14 cellular contexts compared by ENCODE assay signal in genomic region chr7:73635428-73636200, GRCh38. TPM values are rescaled to one million over a fixed set of nuclear protein-coding genes. Genes with fewer than 3 reads are reported as not detected.
DNase-seq lines count a peak whose midpoint lies in the region; ATAC-seq, FAIRE-seq and TF ChIP-seq lines count a peak whose summit lies in the region.
"Had no signal": no experiment of that assay in that cellular context is flagged by ENCODE, and none has a peak within 500 bp of the region (broad histone marks: within the 10 kb centered on the region; RNA-seq: fewer than 3 reads in every experiment).

No MANE protein-coding gene starts in this region.

- H3K27me3 ChIP-seq in OCI-LY3 (ENCODE audit: low read depth, low read length) (peaks cover 12% of the 10 kb centered on the region), astrocyte (ENCODE audit: insufficient read depth, low read length) (no peaks in the 10 kb centered on the region), skeletal muscle satellite cell (ENCODE audit: control insufficient read depth, insufficient read depth, low read length) (peaks cover 5% of the 10 kb centered on the region), mesendoderm (ENCODE audit: insufficient read depth, low read length, poor library complexity) (no peaks in the 10 kb centered on the region)

- H3K4me3 Mint-ChIP-seq in stimulated activated naive CD8-positive, alpha-beta T cell treated with anti-CD3 and anti-CD28 coated beads, Interleukin-15, Interleukin-2, amounts not matched to agents 100 ng/mL and 50 ng/mL, for 24 hours: no peak overlapping the region
- H3K4me3 Mint-ChIP-seq in astrocyte (ENCODE audit: unreplicated experiment): no peak overlapping the region
- H3K4me3 Mint-ChIP-seq: T-helper 1 cell treated with Interleukin-12 subunit alpha and Interleukin-12 subunit beta and Interleukin-4 antibody, amounts not matched to agents 30 μg/mL and 1 μg/mL, for 36 hours had no signal

- no peaks in the 10 kb centered on the region for H3K79me2 ChIP-seq in OCI-LY3 (ENCODE audit: low read length)
- no peaks in the 10 kb centered on the region for H3K79me2 ChIP-seq in astrocyte (ENCODE audit: insufficient read depth, low read length)
- H3K79me2 ChIP-seq in mesendoderm (ENCODE audit: control insufficient read depth, insufficient read depth, low read length): no peaks in the 10 kb centered on the region

- no peak overlapping the region for H3K4ac ChIP-seq in mesendoderm (ENCODE audit: low read depth, low read length)

- no peak overlapping the region for H4K5ac ChIP-seq in mesendoderm (ENCODE audit: low read length)

- H4K20me1 ChIP-seq in OCI-LY3 (ENCODE audit: insufficient read depth, low read length) (no peaks in the 10 kb centered on the region), astrocyte (ENCODE audit: insufficient read depth, low read length) (no peaks in the 10 kb centered on the region)

- TF ChIP-seq CTCF in OCI-LY3 (IDR thresholded peaks at IDR 0.05; ENCODE audit: low read depth, low read length) (no peak), astrocyte (IDR thresholded peaks at IDR 0.05; ENCODE audit: insufficient read depth, low read depth, low read length) (no peak)

- no peaks in the 10 kb centered on the region for H3K79me1 ChIP-seq in mesendoderm (ENCODE audit: low read length)

- no peaks in the 10 kb centered on the region for H3K36me3 Mint-ChIP-seq in stimulated activated naive CD8-positive, alpha-beta T cell treated with anti-CD3 and anti-CD28 coated beads, Interleukin-15, Interleukin-2, amounts not matched to agents 100 ng/mL and 50 ng/mL, for 24 hours (ENCODE audit: low read depth)
- no peaks in the 10 kb centered on the region for H3K36me3 Mint-ChIP-seq in astrocyte (ENCODE audit: low read depth, unreplicated experiment)

- H2BK120ac ChIP-seq in mesendoderm (ENCODE audit: low read depth, low read length): no peak overlapping the region

- 100% methylated on average over 1 of the region's 8 CpGs for WGBS in mesendoderm (ENCODE audit: extremely low coverage, insufficient coverage, low lambda C conversion rate)

- no peak overlapping the region for H3K18ac ChIP-seq in mesendoderm (ENCODE audit: low read length)

- H3K9me3 ChIP-seq in OCI-LY3 (ENCODE audit: insufficient read depth, low read length) (no peaks in the 10 kb centered on the region), astrocyte (ENCODE audit: insufficient read depth, low read depth, low read length) (no peaks in the 10 kb centered on the region), skeletal muscle satellite cell (replicated peaks; ENCODE audit: low read length) (no peaks in the 10 kb centered on the region)
- H3K9me3 ChIP-seq: HAP-1 had no signal

- H3K4me3 ChIP-seq in OCI-LY3 (ENCODE audit: low read length) (peak overlapping the region; percentile 22), astrocyte (ENCODE audit: insufficient read depth, low read depth, low read length) (no peak overlapping the region), skeletal muscle satellite cell (ENCODE audit: low read length) (no peak overlapping the region), mesendoderm (ENCODE audit: low read length) (no peak overlapping the region)
- H3K4me3 ChIP-seq: HAP-1 had no signal

- H3K9me3 Mint-ChIP-seq in stimulated activated naive CD8-positive, alpha-beta T cell treated with anti-CD3 and anti-CD28 coated beads, Interleukin-15, Interleukin-2, amounts not matched to agents 100 ng/mL and 50 ng/mL, for 24 hours: no peaks in the 10 kb centered on the region
- H3K9me3 Mint-ChIP-seq in astrocyte (ENCODE audit: unreplicated experiment): no peaks in the 10 kb centered on the region
- H3K9me3 Mint-ChIP-seq: T-helper 1 cell treated with Interleukin-12 subunit alpha and Interleukin-12 subunit beta and Interleukin-4 antibody, amounts not matched to agents 30 μg/mL and 1 μg/mL, for 36 hours had no signal

- no peak overlapping the region for H2BK5ac ChIP-seq in mesendoderm (ENCODE audit: low read length)

- FAIRE-seq in astrocyte (lab: Jason Lieb, UNC): no peak

- H3K9ac ChIP-seq in OCI-LY3 (ENCODE audit: low read length): no peak overlapping the region; the same call in 1 of the 2 replicates
- no peak overlapping the region for H3K9ac ChIP-seq in astrocyte (ENCODE audit: low read length)
- no peak overlapping the region for H3K9ac ChIP-seq in skeletal muscle satellite cell (ENCODE audit: low read depth, low read length)
- no peak overlapping the region for H3K9ac ChIP-seq in mesendoderm (ENCODE audit: low read length)

- peaks cover 15% of the 10 kb centered on the region for H3K4me1 ChIP-seq in OCI-LY3 (ENCODE audit: low read length)
- peaks cover 9% of the 10 kb centered on the region for H3K4me1 ChIP-seq in astrocyte (ENCODE audit: insufficient read depth, low read length)
- peaks cover 17% of the 10 kb centered on the region for H3K4me1 ChIP-seq in skeletal muscle satellite cell (ENCODE audit: control insufficient read depth, insufficient read depth, low read length)
- H3K4me1 ChIP-seq in mesendoderm (ENCODE audit: control insufficient read depth, low read depth, low read length): no peaks in the 10 kb centered on the region
- H3K4me1 ChIP-seq: HAP-1 had no signal

- no peak overlapping the region for H2BK15ac ChIP-seq in mesendoderm (replicated peaks; ENCODE audit: low read depth)

- no peak overlapping the region for H2AK5ac ChIP-seq in mesendoderm (ENCODE audit: low read length)

- H3K4me1 Mint-ChIP-seq in stimulated activated naive CD8-positive, alpha-beta T cell treated with anti-CD3 and anti-CD28 coated beads, Interleukin-15, Interleukin-2, amounts not matched to agents 100 ng/mL and 50 ng/mL, for 24 hours (ENCODE audit: low read depth): peaks cover 4% of the 10 kb centered on the region
- peaks cover 7% of the 10 kb centered on the region for H3K4me1 Mint-ChIP-seq in astrocyte (ENCODE audit: low read depth, unreplicated experiment)

- H3K27ac Mint-ChIP-seq in stimulated activated naive CD8-positive, alpha-beta T cell treated with anti-CD3 and anti-CD28 coated beads, Interleukin-15, Interleukin-2, amounts not matched to agents 100 ng/mL and 50 ng/mL, for 24 hours: peak overlapping the region; percentile 0
- no peak overlapping the region for H3K27ac Mint-ChIP-seq in astrocyte (ENCODE audit: unreplicated experiment)
- H3K27ac Mint-ChIP-seq: T-helper 1 cell treated with Interleukin-12 subunit alpha and Interleukin-12 subunit beta and Interleukin-4 antibody, amounts not matched to agents 30 μg/mL and 1 μg/mL, for 36 hours had no signal

- H3K23ac ChIP-seq in mesendoderm (ENCODE audit: low read length): no peak overlapping the region

- H3K36me3 ChIP-seq in OCI-LY3 (replicated peaks; ENCODE audit: low read depth, low read length) (no peaks in the 10 kb centered on the region), astrocyte (ENCODE audit: insufficient read depth, low read length) (no peaks in the 10 kb centered on the region), skeletal muscle satellite cell (ENCODE audit: insufficient read depth, low read length) (no peaks in the 10 kb centered on the region), mesendoderm (ENCODE audit: control insufficient read depth, insufficient read depth, low read length) (no peaks in the 10 kb centered on the region)
- H3K36me3 ChIP-seq: HAP-1 had no signal

- H4K8ac ChIP-seq in mesendoderm (ENCODE audit: low read depth, low read length): no peak overlapping the region

- no peak overlapping the region for H3K27ac ChIP-seq in OCI-LY3 (ENCODE audit: low read length)
- no peak overlapping the region for H3K27ac ChIP-seq in astrocyte (ENCODE audit: low read depth, low read length)
- no peak overlapping the region for H3K27ac ChIP-seq in mesendoderm (ENCODE audit: low read depth, low read length)

- H3K4me2 ChIP-seq in OCI-LY3 (ENCODE audit: low read length): peak overlapping the region; percentile 77
- peak overlapping the region; percentile 52 for H3K4me2 ChIP-seq in astrocyte (ENCODE audit: low read length)
- peak overlapping the region; percentile 16 for H3K4me2 ChIP-seq in skeletal muscle satellite cell (ENCODE audit: low read length)
- H3K4me2 ChIP-seq in mesendoderm (ENCODE audit: low read length): no peak overlapping the region

- no peak overlapping the region for H3K56ac ChIP-seq in mesendoderm (ENCODE audit: low read length)

- no peak for DNase-seq in stimulated activated naive CD8-positive, alpha-beta T cell treated with anti-CD3 and anti-CD28 coated beads, Interleukin-15, Interleukin-2, amounts not matched to agents 100 U/mL and 50 U/mL, for 24 hours
- DNase-seq in astrocyte (ENCODE audit: low read depth) (no peak), mesendoderm (no peak), midbrain (lab: John Stamatoyannopoulos, UW) (no peak)
- DNase-seq: COR-L47, NCI-H1105, NCI-H2107, Right ventricle myocardium superior had no signal

- ATAC-seq in stimulated activated naive CD8-positive, alpha-beta T cell treated with anti-CD3 and anti-CD28 coated beads, Interleukin-15, Interleukin-2, amounts not matched to agents 100 U/mL and 50 U/mL, for 24 hours: no peak
- ATAC-seq in activated CD4-positive, CD25-positive, alpha-beta regulatory T cell treated with anti-CD3 and anti-CD28 coated beads, Interleukin-2, amount 50 U/mL, for 24 hours: no peak

- H2AFZ ChIP-seq in OCI-LY3 (ENCODE audit: low read depth, low read length): no peak overlapping the region
- no peak overlapping the region for H2AFZ ChIP-seq in astrocyte (ENCODE audit: low read depth, low read length)

- H3K27me3 Mint-ChIP-seq in stimulated activated naive CD8-positive, alpha-beta T cell treated with anti-CD3 and anti-CD28 coated beads, Interleukin-15, Interleukin-2, amounts not matched to agents 100 ng/mL and 50 ng/mL, for 24 hours: peaks cover 35% of the 10 kb centered on the region
- peaks cover 5% of the 10 kb centered on the region for H3K27me3 Mint-ChIP-seq in astrocyte (ENCODE audit: low read depth, unreplicated experiment)

RNA-seq across cellular contexts. Expression of gene MLXIPL, which starts 11.3 kb away (rescaled TPM):
- 0.41 TPM in 1 of 2 replicates, not detected in the other for total RNA-seq in astrocyte
- 0.51 TPM in 1 of 2 replicates, not detected in the other for total RNA-seq in skeletal muscle satellite cell (2012; rRNA removed)
- 1.6 TPM for polyA plus RNA-seq in mesendoderm (2013, experiment 1 of 2)
- 2.0 TPM for polyA plus RNA-seq in mesendoderm (2013, experiment 2 of 2)

RNA-seq across cellular contexts. Expression of gene VPS37D, which starts 32.0 kb away (rescaled TPM):
- total RNA-seq in astrocyte: 2.9 and 3.6 TPM in 2 replicates
- 3.0 and 4.8 TPM in 2 replicates for total RNA-seq in skeletal muscle satellite cell (2012; rRNA removed)
- 1.1 TPM for polyA plus RNA-seq in mesendoderm (2013, experiment 1 of 2)
- polyA plus RNA-seq in mesendoderm (2013, experiment 2 of 2): 1.1 TPM

RNA-seq across cellular contexts. Expression of gene DNAJC30, which starts 47.6 kb away (rescaled TPM):
- 10.5 and 11.0 TPM in 2 replicates for total RNA-seq in astrocyte
- 2.6 and 3.3 TPM in 2 replicates for total RNA-seq in skeletal muscle satellite cell (2012; rRNA removed)
- 7.6 TPM for polyA plus RNA-seq in mesendoderm (2013, experiment 1 of 2)
- 7.6 TPM for polyA plus RNA-seq in mesendoderm (2013, experiment 2 of 2)

RNA-seq across cellular contexts. Expression of gene BUD23, which starts 47.8 kb away (rescaled TPM):
- total RNA-seq in astrocyte: 68.3 and 73.1 TPM in 2 replicates
- total RNA-seq in skeletal muscle satellite cell (2012; rRNA removed): 51.0 and 53.7 TPM in 2 replicates
- polyA plus RNA-seq in mesendoderm (2013, experiment 1 of 2): 149 TPM
- polyA plus RNA-seq in mesendoderm (2013, experiment 2 of 2): 149 TPM

RNA-seq across cellular contexts. Expression of gene TBL2, which starts 57.2 kb away (rescaled TPM):
- 54.8 and 58.6 TPM in 2 replicates for total RNA-seq in astrocyte
- total RNA-seq in skeletal muscle satellite cell (2012; rRNA removed): 69.5 and 94.1 TPM in 2 replicates
- 19.9 TPM for polyA plus RNA-seq in mesendoderm (2013, experiment 1 of 2)
- polyA plus RNA-seq in mesendoderm (2013, experiment 2 of 2): 18.5 TPM
